In the genomic region with DNA sequence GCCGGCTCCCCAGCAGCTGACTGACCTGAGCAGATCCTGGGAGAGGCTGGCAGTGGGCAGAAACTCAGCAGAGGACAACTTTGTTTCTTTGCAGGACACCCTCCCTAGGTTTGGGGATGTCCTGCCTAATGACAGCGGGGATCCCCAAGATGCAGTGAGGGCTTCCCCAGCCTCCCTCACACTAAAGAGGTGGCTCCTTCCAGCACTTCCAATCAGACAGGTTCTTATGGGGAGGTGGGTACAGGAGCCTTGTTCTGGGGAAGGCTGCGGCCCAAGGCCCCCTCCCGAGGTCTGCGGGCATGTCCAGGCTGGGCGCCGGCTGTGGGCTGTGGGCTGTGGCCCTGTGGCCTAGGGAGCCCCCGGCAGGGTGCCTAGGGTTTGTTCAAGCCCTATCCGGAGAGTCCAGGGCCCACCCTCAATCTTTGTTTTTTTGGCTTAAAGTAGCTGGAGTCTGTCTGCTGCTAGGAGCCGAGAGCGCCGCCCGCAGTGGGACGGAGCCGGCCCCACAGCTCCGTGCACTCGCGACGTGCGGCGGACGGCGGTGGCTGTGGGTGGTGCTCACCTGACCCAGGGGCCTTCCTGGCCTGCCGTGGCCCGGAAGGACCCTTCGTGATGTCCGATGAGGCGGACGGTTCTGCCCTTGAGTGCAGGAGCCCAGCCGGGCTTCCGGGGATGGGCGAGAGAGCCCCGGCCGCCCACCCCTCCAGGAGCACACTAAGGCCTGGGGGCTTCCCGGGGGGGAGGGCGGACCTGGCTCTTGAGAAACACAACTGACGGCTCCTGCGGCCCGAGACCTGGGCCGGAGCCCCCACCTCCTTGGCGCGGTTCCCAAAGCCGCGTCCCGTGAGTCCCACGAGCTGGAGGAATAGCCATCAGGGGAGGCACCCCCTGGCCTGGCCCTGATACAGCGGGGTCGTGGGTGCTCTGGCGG, we compare ENCODE assay signal across 21 cellular contexts. TPM values are rescaled to one million over a fixed set of nuclear protein-coding genes. Genes with fewer than 3 reads are reported as not detected.
DNase-seq lines count a peak whose midpoint lies in the region; ATAC-seq, FAIRE-seq and TF ChIP-seq lines count a peak whose summit lies in the region.
"Had no signal": no experiment of that assay in that cellular context is flagged by ENCODE, and none has a peak within 500 bp of the region (broad histone marks: within the 10 kb centered on the region; RNA-seq: fewer than 3 reads in every experiment).

No MANE protein-coding gene starts in this region.

- no peak overlapping the region for H2AK5ac ChIP-seq in mesendoderm (ENCODE audit: low read length)

- H3K23ac ChIP-seq in mesendoderm (ENCODE audit: low read length), result no peak overlapping the region

- POLR2A ChIA-PET in K562 (lab: Yijun Ruan, JAX), result interaction anchor here (0.6 kb wide), 2 partner anchors 225 to 331 kb away, joined by 3 read pairs; no protein-coding TSS in a partner anchor

- BruUV-seq in K562 (replicated peaks; lab: Mats Ljungman, UMichigan), result no TSS peak

- no peak for FAIRE-seq in K562 (lab: Jason Lieb, UNC)

- H4K5ac ChIP-seq in mesendoderm (ENCODE audit: low read length), result no peak overlapping the region

- H3K56ac ChIP-seq in mesendoderm (ENCODE audit: low read length), result peak overlapping the region; percentile 56

- no peaks in the 10 kb centered on the region for H3K9me3 Mint-ChIP-seq in activated naive CD4-positive, alpha-beta T cell treated with anti-CD3 and anti-CD28 coated beads, Interleukin-2, amount 10 ng/mL, durations not matched to agents 7 days and 5 days
- H3K9me3 Mint-ChIP-seq in activated naive CD4-positive, alpha-beta T cell treated with anti-CD3 and anti-CD28 coated beads, Interleukin-2, amount 50 U/mL, for 72 hours, result peaks cover 3 to 4% of the 10 kb centered on the region in 2 donors

- no peaks in the 10 kb centered on the region for H3K4me1 Mint-ChIP-seq in activated naive CD4-positive, alpha-beta T cell treated with anti-CD3 and anti-CD28 coated beads, Interleukin-2, amount 10 ng/mL, durations not matched to agents 7 days and 5 days

- peaks cover 8 to 58% of the 10 kb centered on the region in 2 experiments; a peak in 4 of 5 replicates for H3K4me1 ChIP-seq in K562 (replicated peaks in 1 of 2; ENCODE audit: control insufficient read depth in 2 of 2, insufficient read depth in 2 of 2, low read length in 2 of 2)
- no peaks in the 10 kb centered on the region for H3K4me1 ChIP-seq in mesendoderm (ENCODE audit: control insufficient read depth, low read depth, low read length)
- H3K4me1 ChIP-seq in tibial artery, result peaks cover 0 to 32% (median 19%) of the 10 kb centered on the region in 4 donors

- TF ChIP-seq CTCF in K562 (IDR thresholded peaks at IDR 0.05 in 2 of 3, conservative IDR thresholded peaks at IDR 0.05 in 1 of 3; ENCODE audit: insufficient read depth in 2 of 3, low read depth in 1 of 3, low read length in 3 of 3), result no peak
- no peak for TF ChIP-seq CTCF in tibial artery (IDR thresholded peaks at IDR 0.05)

- H3K4me3 ChIP-seq in K562 (no peak overlapping the region), mesendoderm (ENCODE audit: low read length) (no peak overlapping the region), tibial artery (no peak overlapping the region)
- H3K4me3 ChIP-seq: thyroid gland had no signal

- TF ChIP-seq POLR2A in K562 (conservative IDR thresholded peaks at IDR 0.05), result no peak

- peak; percentile 16 for DNase-seq in activated naive CD4-positive, alpha-beta T cell treated with anti-CD3 and anti-CD28 coated beads, Interleukin-2, amount 10 ng/mL, durations not matched to agents 7 days and 5 days
- no peak for DNase-seq in activated naive CD4-positive, alpha-beta T cell treated with anti-CD3 and anti-CD28 coated beads, Interleukin-2, amount 50 U/mL, for 72 hours (ENCODE audit: low spot score in 2 of 2)
- DNase-seq in K562 (ENCODE audit: extremely low read depth in 1 of 4, low spot score in 3 of 4) (no peak), mesendoderm (no peak), tibial artery (peak in 1 of 2 donors; percentile 10), COR-L47 (lab: John Stamatoyannopoulos, UW) (no peak), NCI-H1436 treated with DMSO at 0.1 percent for 48 hours (lab: John Stamatoyannopoulos, UW) (no peak)
- DNase-seq: activated CD4-positive, alpha-beta memory T cell treated with anti-CD3 and anti-CD28 coated beads for 36 hours; activated T-cell treated with anti-CD3 and anti-CD28 coated beads for 4 hours; caudate nucleus; GF-D8; NCI-H1417; NCI-H446; occipital lobe; SHP77 treated with DMSO at 0.1 percent for 48 hours; stimulated activated naive CD4-positive, alpha-beta T cell treated with Interleukin-2 at 50 U/mL for 16 hours had no signal

- H3K9me3 ChIP-seq in K562 (replicated peaks; ENCODE audit: control insufficient read depth, insufficient read depth, low read depth, low read length) (no peaks in the 10 kb centered on the region), tibial artery (no peaks in the 10 kb centered on the region)
- H3K9me3 ChIP-seq: thyroid gland had no signal

- H3K27ac ChIP-seq in K562 (ENCODE audit: extremely low read depth, low read depth, low read length) (no peak overlapping the region), mesendoderm (ENCODE audit: low read depth, low read length) (no peak overlapping the region), tibial artery (peak overlapping the region; percentile 60 to 65)
- H3K27ac ChIP-seq: thyroid gland had no signal

- H3K9ac ChIP-seq in K562 (ENCODE audit: insufficient read depth in 1 of 2, low read depth in 2 of 2, low read length in 2 of 2) (peak overlapping the region in 1 of 2 experiments; percentile 45; a peak in 1 of 4 replicates), mesendoderm (ENCODE audit: low read length) (no peak overlapping the region)

- peaks cover 0 to 7% of the 10 kb centered on the region in 2 experiments; a peak in 3 of 5 replicates for H3K27me3 ChIP-seq in K562 (ENCODE audit: control insufficient read depth in 2 of 2, insufficient read depth in 2 of 2, low read length in 2 of 2)
- H3K27me3 ChIP-seq in mesendoderm (ENCODE audit: insufficient read depth, low read length, poor library complexity), result no peaks in the 10 kb centered on the region
- no peaks in the 10 kb centered on the region for H3K27me3 ChIP-seq in tibial artery
- H3K27me3 ChIP-seq: thyroid gland had no signal

- H3K4ac ChIP-seq in mesendoderm (ENCODE audit: low read depth, low read length), result no peak overlapping the region

- in situ Hi-C loops in K562 (cut with MboI), result no loop called here

- TF ChIP-seq EP300 in K562 (IDR thresholded peaks at IDR 0.05; ENCODE audit: low read length), result no peak

- H3K36me3 ChIP-seq in K562 (ENCODE audit: control insufficient read depth, insufficient read depth, low read length) (no peaks in the 10 kb centered on the region), mesendoderm (ENCODE audit: control insufficient read depth, insufficient read depth, low read length) (no peaks in the 10 kb centered on the region), tibial artery (no peaks in the 10 kb centered on the region)
- H3K36me3 ChIP-seq: thyroid gland had no signal

- H3K79me2 ChIP-seq in K562 (ENCODE audit: control insufficient read depth, insufficient read depth, low read length) (no peaks in the 10 kb centered on the region), mesendoderm (ENCODE audit: control insufficient read depth, insufficient read depth, low read length) (no peaks in the 10 kb centered on the region)

- 50% methylated on average over 36 of the region's 49 CpGs for whole genome bisulfite sequencing in K562 (ENCODE audit: insufficient coverage, low coverage, missing lambda C conversion rate)
- WGBS in mesendoderm (ENCODE audit: extremely low coverage, insufficient coverage, low lambda C conversion rate), result no CpG with 5 or more reads among the region's 49 CpGs

- no peaks in the 10 kb centered on the region for H3K79me1 ChIP-seq in mesendoderm (ENCODE audit: low read length)

- no peak for TF ChIP-seq RAD21 in K562 (CRISPR knock-in tag; conservative IDR thresholded peaks at IDR 0.05 in 1 of 2, IDR thresholded peaks at IDR 0.05 in 1 of 2)

- no peak overlapping the region for H4K8ac ChIP-seq in mesendoderm (ENCODE audit: low read depth, low read length)

- no peak overlapping the region for H3K4me3 Mint-ChIP-seq in activated naive CD4-positive, alpha-beta T cell treated with anti-CD3 and anti-CD28 coated beads, Interleukin-2, amount 10 ng/mL, durations not matched to agents 7 days and 5 days
- H3K4me3 Mint-ChIP-seq: activated CD4-positive, alpha-beta memory T cell treated with anti-CD3 and anti-CD28 coated beads for 36 hours; dendritic cell treated with granulocyte-macrophage colony-stimulating factor and Interleukin-4, amounts not matched to agents 40 ng/mL and 50 ng/mL, for 4 days; IgD-negative memory B cell; memory B cell had no signal

- no peak for ATAC-seq in activated naive CD4-positive, alpha-beta T cell treated with anti-CD3 and anti-CD28 coated beads, Interleukin-2, amount 50 U/mL, for 72 hours
- ATAC-seq in K562 (no peak), GM19023 (IDR thresholded peaks at IDR 0.05; ENCODE audit: unreplicated experiment) (no peak)

- H3K4me2 ChIP-seq in K562 (ENCODE audit: insufficient read depth, low read length) (no peak overlapping the region), mesendoderm (ENCODE audit: low read length) (no peak overlapping the region)

- CTCF ChIA-PET in activated naive CD4-positive, alpha-beta T cell treated with anti-CD3 and anti-CD28 coated beads, Interleukin-2, amount 10 ng/mL, durations not matched to agents 7 days and 5 days (lab: Charles Lee), result no interaction called here
- CTCF ChIA-PET in K562 (lab: Yijun Ruan, JAX; ENCODE audit: low intra/inter-chr PET ratio), result no interaction called here

- no peaks in the 10 kb centered on the region for H3K36me3 Mint-ChIP-seq in activated naive CD4-positive, alpha-beta T cell treated with anti-CD3 and anti-CD28 coated beads, Interleukin-2, amount 10 ng/mL, durations not matched to agents 7 days and 5 days
- no peaks in the 10 kb centered on the region for H3K36me3 Mint-ChIP-seq in activated naive CD4-positive, alpha-beta T cell treated with anti-CD3 and anti-CD28 coated beads, Interleukin-2, amount 50 U/mL, for 72 hours
- H3K36me3 Mint-ChIP-seq: activated CD4-positive, alpha-beta memory T cell treated with anti-CD3 and anti-CD28 coated beads for 36 hours; IgD-negative memory B cell had no signal

- no peak overlapping the region for H2AFZ ChIP-seq in K562 (ENCODE audit: low read depth, low read length)

- intact Hi-C loops in K562 (cut with micrococcal nuclease), result loop anchor here (10.0 kb wide), 1 partner anchor 142 kb away; no protein-coding TSS in a partner anchor
- intact Hi-C loops in tibial artery (cut with DNase I; ENCODE audit: low total_unique reads), result no loop called here

- H3K9me1 ChIP-seq in K562 (ENCODE audit: control insufficient read depth, insufficient read depth, low read length), result no peaks in the 10 kb centered on the region

- no peak overlapping the region for H2BK15ac ChIP-seq in mesendoderm (replicated peaks; ENCODE audit: low read depth)

- H2BK5ac ChIP-seq in mesendoderm (ENCODE audit: low read length), result no peak overlapping the region

- H4K20me1 ChIP-seq in K562 (replicated peaks; ENCODE audit: control insufficient read depth, insufficient read depth, low read length), result no peaks in the 10 kb centered on the region

- H3K27ac Mint-ChIP-seq in activated naive CD4-positive, alpha-beta T cell treated with anti-CD3 and anti-CD28 coated beads, Interleukin-2, amount 10 ng/mL, durations not matched to agents 7 days and 5 days, result no peak overlapping the region
- no peak overlapping the region for H3K27ac Mint-ChIP-seq in activated naive CD4-positive, alpha-beta T cell treated with anti-CD3 and anti-CD28 coated beads, Interleukin-2, amount 50 U/mL, for 72 hours
- H3K27ac Mint-ChIP-seq: activated CD4-positive, alpha-beta memory T cell treated with anti-CD3 and anti-CD28 coated beads for 36 hours; dendritic cell treated with granulocyte-macrophage colony-stimulating factor and Interleukin-4, amounts not matched to agents 40 ng/mL and 50 ng/mL, for 4 days; IgD-negative memory B cell; memory B cell had no signal

- no peak overlapping the region for H2BK120ac ChIP-seq in mesendoderm (ENCODE audit: low read depth, low read length)

- no peaks in the 10 kb centered on the region for H3K27me3 Mint-ChIP-seq in activated naive CD4-positive, alpha-beta T cell treated with anti-CD3 and anti-CD28 coated beads, Interleukin-2, amount 10 ng/mL, durations not matched to agents 7 days and 5 days
- H3K27me3 Mint-ChIP-seq: activated CD4-positive, alpha-beta memory T cell treated with anti-CD3 and anti-CD28 coated beads for 36 hours; IgD-negative memory B cell; memory B cell had no signal

- no peak overlapping the region for H3K18ac ChIP-seq in mesendoderm (ENCODE audit: low read length)

RNA-seq across cellular contexts. Expression of a gene that starts 57.2 kb away (rescaled TPM):
- total RNA-seq in activated naive CD4-positive, alpha-beta T cell treated with anti-CD3 and anti-CD28 coated beads, Interleukin-2, amount 50 U/mL, for 72 hours, result 10 to 100 TPM in 1 of 2 donors, 1 to 10 TPM in 1; 8.4 to 11.7 TPM
- 21.5 and 51.6 TPM in 2 replicates for total RNA-seq in K562 (2011; cell fraction: chromatin; rRNA removed; ENCODE audit: low replicate concordance)
- total RNA-seq in K562 (2011; cell fraction: nucleolus; rRNA removed), result 36.1 and 57.4 TPM in 2 replicates
- 30.2 and 38.4 TPM in 2 replicates for total RNA-seq in K562 (2011; cell fraction: nucleoplasm; rRNA removed)
- total RNA-seq in K562 (2014; rRNA removed) (8.1 and 10.0 TPM in 2 replicates), K562 (2014; rRNA removed; fragmentation: Illumina TruSeq; extraction: Trizol) (3.6 and 5.0 TPM in 2 replicates), K562 (2015; rRNA removed; fragmentation: Illumina TruSeq; extraction: Trizol) (4.6 and 6.1 TPM in 2 replicates), K562 (2021) (9.8 and 10.2 TPM in 2 replicates)
- polyA plus RNA-seq in K562 (2011; rRNA removed) (7.9 TPM in 2 replicates), K562 (2014; fragmentation: Illumina TruSeq; extraction: Trizol) (2.5 and 4.7 TPM in 2 replicates), K562 (2014; fragmentation: Nextera tagmentation; extraction: Ambion mirVana) (1 to 10 TPM; 3.9 to 9.5 TPM), K562 (2014; rRNA removed) (2.6 and 3.6 TPM in 2 replicates)
- 5.2 and 10.8 TPM in 2 replicates for polyA plus RNA-seq in K562 (2011; cell fraction: cytosol; rRNA removed)
- 13.3 and 32.6 TPM in 2 replicates for polyA plus RNA-seq in K562 (2011; cell fraction: nucleus; rRNA removed)
- polyA plus RNA-seq in K562 (2012), result 6.4 and 9.1 TPM in 2 replicates
- polyA minus RNA-seq in K562 (2011; rRNA and poly(A)+ RNA removed), result 24.4 and 37.5 TPM in 2 replicates
- polyA minus RNA-seq in K562 (2011; cell fraction: cytosol; rRNA and poly(A)+ RNA removed), result 34.5 and 45.2 TPM in 2 replicates
- polyA minus RNA-seq in K562 (2011; cell fraction: nucleus; rRNA and poly(A)+ RNA removed), result 11.0 and 13.5 TPM in 2 replicates
- polyA plus RNA-seq in mesendoderm (2013, experiment 1 of 2), result 11.3 TPM
- 11.5 TPM for polyA plus RNA-seq in mesendoderm (2013, experiment 2 of 2)
- polyA plus RNA-seq: IgD-negative memory B cell had no signal

Comparison
In these comparisons a context has a peak if more than half of its experiments do, and no peak if none do; other contexts are left out.
1. H3K27ac ChIP-seq: peak in tibial artery (2 of 2); none in K562 (single experiment) and mesendoderm (single experiment).